In genomic region chrX:105302246-105302645, GRCh38 we compare ENCODE assay signal across 2 cellular contexts.
TF ChIP-seq lines count a peak whose summit lies in the region.

No MANE protein-coding gene starts in this region.

TF ChIP-seq in IMR-90, 13 proteins besides CTCF, POLR2A, EP300 and RAD21:
- TF ChIP-seq FOS (IDR thresholded peaks at IDR 0.05; ENCODE audit: low read depth, low read length) (no peak), MAZ (IDR thresholded peaks at IDR 0.05; ENCODE audit: borderline replicate concordance, low read depth, low read length) (no peak), MAFK (IDR thresholded peaks at IDR 0.05; ENCODE audit: low read depth, low read length) (no peak), SMC3 (IDR thresholded peaks at IDR 0.05; ENCODE audit: low read depth, low read length) (no peak), RCOR1 (IDR thresholded peaks at IDR 0.05; ENCODE audit: insufficient replicate concordance, low read length) (no peak)
TF ChIP-seq in IMR-90: peak in this region for 0.

TF ChIP-seq in H1, 55 proteins besides CTCF, POLR2A, EP300 and RAD21:
- TF ChIP-seq MAX (IDR thresholded peaks at IDR 0.05) (no peak), POU5F1 (IDR thresholded peaks at IDR 0.05; ENCODE audit: low read depth, low read length) (no peak), TCF12 (IDR thresholded peaks at IDR 0.05; ENCODE audit: low read depth, low read length) (no peak), TEAD4 (IDR thresholded peaks at IDR 0.05; ENCODE audit: low read depth, low read length) (no peak), RXRA (IDR thresholded peaks at IDR 0.05; ENCODE audit: insufficient read depth, low read depth, low read length) (no peak), NANOG (IDR thresholded peaks at IDR 0.05; ENCODE audit: insufficient read depth, low read depth, low read length, poor library complexity, severe bottlenecking) (no peak), BRCA1 (IDR thresholded peaks at IDR 0.05; ENCODE audit: low read depth, low read length) (no peak), ATF2 (IDR thresholded peaks at IDR 0.05; ENCODE audit: low read length) (no peak), SIRT6 (IDR thresholded peaks at IDR 0.05; ENCODE audit: low read length) (no peak)
TF ChIP-seq in H1: peak in this region for 0.
